18 cellular contexts compared by ENCODE assay signal in genomic region chr5:162274684-162275083, GRCh38.
A peak's percentile ranks its signal among the peaks of the same experiment; 100 is the strongest.
DNase-seq lines count a peak whose midpoint lies in the region; ATAC-seq and TF ChIP-seq lines count a peak whose summit lies in the region.
"Had no signal": no experiment of that assay in that cellular context is flagged by ENCODE, and none has a peak within 500 bp of the region (broad histone marks: within the 10 kb centered on the region; RNA-seq: fewer than 3 reads in every experiment).

No MANE protein-coding gene starts in this region.

- DNase-seq in H7 (peak; percentile 5), astrocyte of the hippocampus (ENCODE audit: low read depth, low spot score) (peak; percentile 7), putamen (ENCODE audit: low spot score) (peak; percentile 7), GM10248 (ENCODE audit: extremely low spot score) (no peak), T-helper 1 cell (no peak)
- DNase-seq: AML-193; Calu3; CD4-positive, CD25-positive, alpha-beta regulatory T cell; DMS79; GOT3; IMR-90; Kasumi-1; NCI-H187 treated with DMSO at 0.1 percent for 48 hours; NCI-H2171 treated with DMSO at 0.1 percent for 48 hours; NCI-H526 treated with DMSO at 0.1 percent for 48 hours; PC-9 had no signal

- H3K36me3 ChIP-seq in H7 (replicated peaks; ENCODE audit: control insufficient read depth, insufficient read depth, low read length) = no peaks in the 10 kb centered on the region
- H3K36me3 ChIP-seq in iPS-18a (ENCODE audit: control insufficient read depth, low read depth, low read length) = no peaks in the 10 kb centered on the region

- H3K27me3 ChIP-seq in H7 (ENCODE audit: control insufficient read depth, insufficient read depth, low read length) (no peaks in the 10 kb centered on the region), iPS-18a (ENCODE audit: control insufficient read depth, insufficient read depth, low read length) (no peaks in the 10 kb centered on the region)

- H3K4me3 ChIP-seq in H7 (ENCODE audit: insufficient read depth, low read depth, low read length) (no peak overlapping the region), iPS-18a (ENCODE audit: low read length) (peak overlapping the region; percentile 33)
- H3K4me3 ChIP-seq: PC-9 had no signal

- H3K4me1 ChIP-seq in iPS-18a (ENCODE audit: control insufficient read depth, low read depth, low read length) = peaks cover 17% of the 10 kb centered on the region

- no peak overlapping the region for H3K9ac ChIP-seq in iPS-18a (ENCODE audit: low read length)

- no peak overlapping the region for H3K27ac ChIP-seq in iPS-18a (ENCODE audit: low read length)
- H3K27ac ChIP-seq: PC-9 had no signal

- no peaks in the 10 kb centered on the region for H3K9me3 ChIP-seq in iPS-18a (ENCODE audit: control insufficient read depth, low read depth, low read length)

- CTCF ChIA-PET in GM10248 (lab: Yijun Ruan, JAX) = no interaction called here

- POLR2A ChIA-PET in GM10248 (lab: Yijun Ruan, JAX) = no interaction called here

- no peak for ATAC-seq in GM18517 (IDR thresholded peaks at IDR 0.05; ENCODE audit: unreplicated experiment)

- no peak for TF ChIP-seq CTCF in GM10248 (IDR thresholded peaks at IDR 0.05; ENCODE audit: control extremely low read depth, extremely low read depth, low read depth, missing control alignments)

Comparison
In these comparisons a context has a peak if more than half of its experiments do, and no peak if none do; other contexts are left out.
1. DNase-seq: peak in H7 (single experiment), astrocyte of the hippocampus (single experiment) and putamen (single experiment); none in GM10248 (single experiment) and T-helper 1 cell (0 of 5).